Comparison of ENCODE assay signal across 16 cellular contexts in the genomic region with DNA sequence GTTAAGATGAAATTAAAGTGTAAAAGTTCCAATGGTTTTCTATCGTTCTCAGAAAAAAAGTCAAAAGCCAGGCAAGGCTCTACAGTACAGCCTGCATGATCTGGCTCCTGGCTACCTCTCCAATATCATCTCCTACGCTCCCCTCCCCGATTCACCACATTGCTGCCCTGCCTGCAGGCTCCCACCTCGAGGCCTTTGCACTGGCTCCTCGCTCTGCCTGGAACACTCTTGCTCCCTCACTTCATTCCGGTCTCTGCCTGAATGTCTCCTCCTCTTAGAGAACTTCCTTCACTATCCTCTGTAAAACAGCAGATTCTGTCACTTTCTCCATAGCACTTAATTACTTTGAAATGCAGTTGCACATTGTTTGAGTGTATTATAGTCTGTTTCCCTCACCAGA.
DNase-seq lines count a peak whose midpoint lies in the region; ATAC-seq and TF ChIP-seq lines count a peak whose summit lies in the region.
"Had no signal": no experiment of that assay in that cellular context is flagged by ENCODE, and none has a peak within 500 bp of the region (broad histone marks: within the 10 kb centered on the region; RNA-seq: fewer than 3 reads in every experiment).

No MANE protein-coding gene starts in this region.

- no peaks in the 10 kb centered on the region for H3K9me3 ChIP-seq in H9 (ENCODE audit: control insufficient read depth, low read depth, low read length)
- no peaks in the 10 kb centered on the region for H3K9me3 ChIP-seq in endodermal cell (ENCODE audit: control insufficient read depth, low read length)
- no peaks in the 10 kb centered on the region for H3K9me3 ChIP-seq in mesenchymal stem cell (ENCODE audit: control insufficient read depth, low read length)
- H3K9me3 ChIP-seq: BE2C, Peyer's patch had no signal

- H3K9me3 Mint-ChIP-seq in H9 (no peaks in the 10 kb centered on the region), endodermal cell (no peaks in the 10 kb centered on the region)
- H3K9me3 Mint-ChIP-seq: CD8-positive, alpha-beta T cell had no signal

- H4K91ac ChIP-seq in H9 (ENCODE audit: insufficient read length, low read depth, low read length), result no peak overlapping the region
- no peak overlapping the region for H4K91ac ChIP-seq in mesenchymal stem cell (ENCODE audit: low read length)

- H3K27ac Mint-ChIP-seq in H9 (peak overlapping the region; percentile 68 to 96 (median 94); a peak in 6 of 7 replicates), endodermal cell (peak overlapping the region; percentile 34)
- H3K27ac Mint-ChIP-seq: CD8-positive, alpha-beta T cell had no signal

- no peak overlapping the region for H3K9ac ChIP-seq in H9 (ENCODE audit: extremely low read depth, insufficient read length, low read length)
- no peak overlapping the region for H3K9ac ChIP-seq in endodermal cell (ENCODE audit: extremely low read depth, low read length, poor library complexity, severe bottlenecking)
- no peak overlapping the region for H3K9ac ChIP-seq in mesenchymal stem cell (ENCODE audit: low read length)

- H2AFZ ChIP-seq in H9 (ENCODE audit: low read length), result no peak overlapping the region
- H2AFZ ChIP-seq in mesenchymal stem cell (ENCODE audit: low read depth, low read length), result no peak overlapping the region

- no peak overlapping the region for H2BK120ac ChIP-seq in H9 (ENCODE audit: low read depth, low read length, poor library complexity, severe bottlenecking)
- H2BK120ac ChIP-seq in mesenchymal stem cell (ENCODE audit: low read depth, low read length), result no peak overlapping the region

- H3K36me3 ChIP-seq in endodermal cell (ENCODE audit: control insufficient read depth, insufficient read depth, low read length) (peaks cover 39% of the 10 kb centered on the region), mesenchymal stem cell (ENCODE audit: control insufficient read depth in 1 of 2, insufficient read depth in 2 of 2, low read depth in 1 of 2, low read length in 2 of 2) (peaks cover 11 to 30% of the 10 kb centered on the region in 2 experiments)
- H3K36me3 ChIP-seq: Peyer's patch had no signal

- no peaks in the 10 kb centered on the region for H3K79me1 ChIP-seq in H9 (ENCODE audit: insufficient read depth, low read depth, low read length, poor library complexity, severe bottlenecking)
- peaks cover 29% of the 10 kb centered on the region for H3K79me1 ChIP-seq in mesenchymal stem cell (replicated peaks; ENCODE audit: low read length, poor library complexity, severe bottlenecking)

- H3K27me3 Mint-ChIP-seq in H9 (ENCODE audit: low read depth) (no peaks in the 10 kb centered on the region), endodermal cell (ENCODE audit: insufficient read depth) (no peaks in the 10 kb centered on the region)

- peaks cover 28% of the 10 kb centered on the region for H3K4me1 ChIP-seq in H9 (ENCODE audit: insufficient read depth, low read length)
- peaks cover 15% of the 10 kb centered on the region for H3K4me1 ChIP-seq in endodermal cell (ENCODE audit: control insufficient read depth, insufficient read depth, low read length)
- peaks cover 2% of the 10 kb centered on the region for H3K4me1 ChIP-seq in mesenchymal stem cell (ENCODE audit: control insufficient read depth, insufficient read depth, low read depth, low read length)
- H3K4me1 ChIP-seq: Peyer's patch had no signal

- in situ Hi-C loops in G401 (cut with HindIII; ENCODE audit: low sequenced_read_pairs), result no loop called here

- H2BK5ac ChIP-seq in H9 (ENCODE audit: insufficient read length, low read length), result no peak overlapping the region
- H2BK5ac ChIP-seq in mesenchymal stem cell (ENCODE audit: low read depth, low read length, poor library complexity, severe bottlenecking), result no peak overlapping the region

- H3K4me3 ChIP-seq in endodermal cell (ENCODE audit: low read length) (no peak overlapping the region), mesenchymal stem cell (ENCODE audit: insufficient read depth in 1 of 2, low read depth in 1 of 2, low read length in 2 of 2) (no peak overlapping the region)
- H3K4me3 ChIP-seq: Peyer's patch had no signal

- H3K4me3 Mint-ChIP-seq in H9, result peak overlapping the region; percentile 5 to 19; a peak in 3 of 5 replicates
- H3K4me3 Mint-ChIP-seq in endodermal cell, result no peak overlapping the region
- H3K4me3 Mint-ChIP-seq: CD8-positive, alpha-beta T cell had no signal

- H2AK5ac ChIP-seq in H9 (ENCODE audit: insufficient read length, low read length) (no peak overlapping the region), mesenchymal stem cell (ENCODE audit: low read length, severe bottlenecking) (no peak overlapping the region)

- TF ChIP-seq CTCF in H9 (conservative IDR thresholded peaks at IDR 0.05) (no peak), endodermal cell (conservative IDR thresholded peaks at IDR 0.05) (no peak)

- H4K8ac ChIP-seq in H9 (replicated peaks; ENCODE audit: insufficient read length, low read depth, low read length), result no peak overlapping the region
- peak overlapping the region; percentile 33 for H4K8ac ChIP-seq in mesenchymal stem cell (ENCODE audit: low read length)

- H3K27me3 ChIP-seq in H9 (ENCODE audit: insufficient read depth, low read length) (no peaks in the 10 kb centered on the region), endodermal cell (ENCODE audit: control insufficient read depth, insufficient read depth, low read length, poor library complexity, severe bottlenecking) (no peaks in the 10 kb centered on the region), mesenchymal stem cell (ENCODE audit: control insufficient read depth in 1 of 2, insufficient read depth in 1 of 2, low read length in 2 of 2) (no peaks in the 10 kb centered on the region)
- H3K27me3 ChIP-seq: BE2C, Peyer's patch had no signal

- H4K5ac ChIP-seq in H9 (ENCODE audit: insufficient read length, low read depth, low read length), result no peak overlapping the region

- no peak overlapping the region for H2BK12ac ChIP-seq in H9 (ENCODE audit: insufficient read length, low read depth, low read length)
- no peak overlapping the region for H2BK12ac ChIP-seq in mesenchymal stem cell (ENCODE audit: low read length in 2 of 2)

- H3K4me1 Mint-ChIP-seq in H9, result peaks cover 68 to 79% of the 10 kb centered on the region in 2 experiments
- H3K4me1 Mint-ChIP-seq in endodermal cell, result peaks cover 64% of the 10 kb centered on the region

- H3K36me3 Mint-ChIP-seq in H9 (ENCODE audit: insufficient read depth in 1 of 3, low read depth in 3 of 3), result peaks cover 0 to 3% (median 2%) of the 10 kb centered on the region in 3 experiments; a peak in 3 of 7 replicates
- H3K36me3 Mint-ChIP-seq in endodermal cell (ENCODE audit: low read depth), result peaks cover 3% of the 10 kb centered on the region

- no CpG with 5 or more reads among the region's 6 CpGs for WGBS in H9 (ENCODE audit: extremely low coverage, insufficient read length, low lambda C conversion rate)
- WGBS in endodermal cell (ENCODE audit: insufficient coverage in 1 of 2, insufficient read length in 1 of 2), 2 experiments, result 67 to 75% methylated on average over 2 to 6 of the region's 6 CpGs
- 83% methylated on average over 6 of the region's 6 CpGs for WGBS in mesenchymal stem cell

- no peak overlapping the region for H3K56ac ChIP-seq in H9 (ENCODE audit: insufficient read length, low read depth, low read length)

- H3K27ac ChIP-seq in H9 (ENCODE audit: insufficient read length, low read depth, low read length) (peak overlapping the region; percentile 74), endodermal cell (ENCODE audit: low read depth, low read length) (no peak overlapping the region), mesenchymal stem cell (ENCODE audit: low read length, poor library complexity, severe bottlenecking) (no peak overlapping the region)
- H3K27ac ChIP-seq: Peyer's patch had no signal

- H3K4ac ChIP-seq in H9 (ENCODE audit: low read depth, low read length) (no peak overlapping the region), mesenchymal stem cell (ENCODE audit: low read depth in 1 of 2, low read length in 2 of 2) (no peak overlapping the region)

- no peak for ATAC-seq in HG02852 (IDR thresholded peaks at IDR 0.05; ENCODE audit: unreplicated experiment)
- ATAC-seq: CD8-positive, alpha-beta T cell had no signal

- H3K14ac ChIP-seq in H9 (ENCODE audit: insufficient read depth, low read length), result no peak overlapping the region; the same call in 1 of the 2 replicates
- no peak overlapping the region for H3K14ac ChIP-seq in mesenchymal stem cell (ENCODE audit: low read length in 2 of 2)

- H3K4me2 ChIP-seq in H9 (ENCODE audit: insufficient read depth, insufficient read length, low read length), result peak overlapping the region; percentile 17
- H3K4me2 ChIP-seq in mesenchymal stem cell (ENCODE audit: low read length, poor library complexity, severe bottlenecking), result no peak overlapping the region

- peak; percentile 44 for DNase-seq in G401 (ENCODE audit: low spot score)
- DNase-seq in H9, result peak; percentile 68
- DNase-seq in endodermal cell, result peak; percentile 65
- DNase-seq in mesenchymal stem cell, result no peak
- no peak for DNase-seq in NCI-H526 (lab: John Stamatoyannopoulos, UW)
- no peak for DNase-seq in NCI-H187 (lab: John Stamatoyannopoulos, UW)
- DNase-seq: BE2C; CD8-positive, alpha-beta T cell; GOT3; Karpas-422; NCI-H1930; NCI-H2171; NCI-H510A; Peyer's patch; Right ventricle myocardium superior had no signal

- H2BK15ac ChIP-seq in H9 (ENCODE audit: low read depth, low read length) (no peak overlapping the region), mesenchymal stem cell (ENCODE audit: low read depth, poor library complexity, severe bottlenecking) (no peak overlapping the region)

- H3K79me2 ChIP-seq in H9 (ENCODE audit: insufficient read depth, low read length), result peaks cover 3% of the 10 kb centered on the region; the same call in 1 of the 2 replicates

- no peak overlapping the region for H2BK20ac ChIP-seq in H9 (ENCODE audit: low read depth, low read length, poor library complexity, severe bottlenecking)

- H3K23ac ChIP-seq in H9 (ENCODE audit: insufficient read length, low read depth, low read length) (no peak overlapping the region), mesenchymal stem cell (ENCODE audit: low read length in 2 of 2) (no peak overlapping the region)

- peak overlapping the region; percentile 39 for H3K18ac ChIP-seq in H9 (ENCODE audit: insufficient read length, low read depth, low read length)
- peak overlapping the region in 1 of 2 experiments; percentile 28 for H3K18ac ChIP-seq in mesenchymal stem cell (ENCODE audit: low read depth in 1 of 2, low read length in 2 of 2)

- no peaks in the 10 kb centered on the region for H3K23me2 ChIP-seq in H9 (ENCODE audit: insufficient read length, low read depth, low read length, poor library complexity, severe bottlenecking)

- H3T11ph ChIP-seq in H9 (ENCODE audit: low read length), result no peak overlapping the region

- H4K20me1 ChIP-seq in H9 (ENCODE audit: control insufficient read depth, insufficient read depth, insufficient read length), result no peaks in the 10 kb centered on the region

Comparison
In these comparisons a context has a peak if more than half of its experiments do, and no peak if none do; other contexts are left out.
1. DNase-seq: peak in G401 (single experiment), H9 (single experiment) and endodermal cell (single experiment); none in mesenchymal stem cell (single experiment), NCI-H526 (0 of 2) and NCI-H187 (0 of 2).